ENCODE assay signal across 10 cellular contexts in the genomic region with DNA sequence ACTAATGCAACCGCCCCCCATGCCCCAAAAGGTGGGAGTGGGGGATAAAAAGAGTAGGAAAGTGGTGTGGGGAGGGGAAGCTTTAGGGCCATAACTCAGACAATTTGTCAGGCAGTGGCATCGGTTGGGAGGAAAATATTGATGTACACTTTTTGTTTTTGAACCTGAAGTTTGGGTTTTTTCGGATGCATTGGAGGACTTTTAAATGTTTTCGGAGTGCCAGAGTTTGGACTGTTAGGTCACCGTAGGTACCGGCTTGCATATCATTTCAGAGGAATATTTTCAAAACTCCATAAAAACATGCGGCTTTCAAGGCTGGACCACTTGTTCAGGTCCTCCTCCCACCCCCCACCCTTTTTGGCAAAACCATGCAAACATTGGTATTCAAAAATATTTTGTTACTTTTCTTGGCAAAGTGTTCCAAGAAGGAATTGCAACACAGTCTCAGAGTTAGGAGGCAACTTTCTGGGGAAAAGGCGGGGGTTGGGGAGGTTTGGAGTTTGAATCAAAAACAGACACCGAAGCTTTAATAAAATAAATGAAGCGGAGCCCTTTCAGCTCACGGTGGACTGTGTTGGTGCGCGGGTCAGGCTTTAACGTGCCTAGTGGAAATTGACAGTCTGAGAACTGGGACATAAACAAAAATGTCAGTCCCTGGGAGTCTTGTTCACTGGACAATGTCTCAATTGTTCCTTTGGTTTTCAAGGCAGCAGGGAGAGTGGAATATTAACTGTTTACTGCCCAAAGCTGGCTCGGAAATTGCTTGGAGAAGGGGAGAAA.
DNase-seq lines count a peak whose midpoint lies in the region; ATAC-seq lines count a peak whose summit lies in the region.
"Had no signal": no experiment of that assay in that cellular context is flagged by ENCODE, and none has a peak within 500 bp of the region (broad histone marks: within the 10 kb centered on the region; RNA-seq: fewer than 3 reads in every experiment).

No MANE protein-coding gene starts in this region.

- no peaks in the 10 kb centered on the region for H3K4me1 ChIP-seq in esophagus (ENCODE audit: control insufficient read depth in 2 of 2, insufficient read depth in 2 of 2, low read length in 1 of 2)
- peaks cover 33 to 40% of the 10 kb centered on the region in 2 donors for H3K4me1 ChIP-seq in mucosa of rectum (ENCODE audit: control insufficient read depth in 2 of 2, insufficient read depth in 2 of 2, low read length in 2 of 2)

- peak overlapping the region; percentile 24 to 40 for H3K9ac ChIP-seq in mucosa of rectum (ENCODE audit: low read depth in 1 of 2, low read length in 2 of 2)

- DNase-seq in DMS 273 (lab: John Stamatoyannopoulos, UW; ENCODE audit: unreplicated experiment) (peak; percentile 35), DMS 273 treated with DMSO at 0.1 percent for 48 hours (lab: John Stamatoyannopoulos, UW) (no peak), NOMO-1 treated with DMSO at 0.1 percent for 48 hours (lab: John Stamatoyannopoulos, UW; ENCODE audit: unreplicated experiment) (no peak)
- DNase-seq: activated CD4-positive, alpha-beta T cell treated with anti-CD3 and anti-CD28 coated beads, Interleukin-2, amount 50 U/mL, for 1 hour had no signal

- H3K27me3 ChIP-seq in esophagus (ENCODE audit: control insufficient read depth in 1 of 2, insufficient read depth in 2 of 2, low read length in 2 of 2) = no peaks in the 10 kb centered on the region
- no peaks in the 10 kb centered on the region for H3K27me3 ChIP-seq in mucosa of rectum (ENCODE audit: control insufficient read depth in 2 of 2, insufficient read depth in 2 of 2, low read length in 2 of 2)

- H3K27ac ChIP-seq in esophagus (ENCODE audit: low read depth in 2 of 2, low read length in 1 of 2) (peak overlapping the region; percentile 14 to 34), mucosa of rectum (ENCODE audit: low read depth in 2 of 2, low read length in 2 of 2) (peak overlapping the region; percentile 73 to 83)
- H3K27ac ChIP-seq: 22Rv1 had no signal

- H3K9me3 ChIP-seq in esophagus (ENCODE audit: control insufficient read depth in 2 of 2, insufficient read depth in 1 of 2, low read depth in 1 of 2, low read length in 1 of 2) = no peaks in the 10 kb centered on the region
- H3K9me3 ChIP-seq in mucosa of rectum (ENCODE audit: control insufficient read depth in 2 of 2, low read length in 2 of 2) = no peaks in the 10 kb centered on the region

- H3K4me3 ChIP-seq in esophagus (ENCODE audit: low read depth in 1 of 2, low read length in 2 of 2) = no peak overlapping the region
- H3K4me3 ChIP-seq in mucosa of rectum (ENCODE audit: low read length in 2 of 2) = peak overlapping the region; percentile 13 to 59

- no peak for ATAC-seq in HG03571 (IDR thresholded peaks at IDR 0.05; ENCODE audit: unreplicated experiment)
- no peak for ATAC-seq in HG03039 (IDR thresholded peaks at IDR 0.05; ENCODE audit: unreplicated experiment)
- ATAC-seq in GM18498 (IDR thresholded peaks at IDR 0.05; ENCODE audit: unreplicated experiment) = no peak

- no peaks in the 10 kb centered on the region for H3K36me3 ChIP-seq in esophagus (ENCODE audit: control insufficient read depth in 2 of 2, insufficient read depth in 2 of 2, low read length in 1 of 2)
- no peaks in the 10 kb centered on the region for H3K36me3 ChIP-seq in mucosa of rectum (ENCODE audit: control insufficient read depth in 2 of 2, insufficient read depth in 2 of 2, low read length in 2 of 2)

- WGBS in esophagus, 2 donors = 35% methylated on average over 15 of the region's 15 CpGs

Comparison
In these comparisons a context has a peak if more than half of its experiments do, and no peak if none do; other contexts are left out.
1. H3K4me3 ChIP-seq: peak in mucosa of rectum (2 of 2); none in esophagus (0 of 2).